ENCODE assay signal across 8 cellular contexts in the genomic region with DNA sequence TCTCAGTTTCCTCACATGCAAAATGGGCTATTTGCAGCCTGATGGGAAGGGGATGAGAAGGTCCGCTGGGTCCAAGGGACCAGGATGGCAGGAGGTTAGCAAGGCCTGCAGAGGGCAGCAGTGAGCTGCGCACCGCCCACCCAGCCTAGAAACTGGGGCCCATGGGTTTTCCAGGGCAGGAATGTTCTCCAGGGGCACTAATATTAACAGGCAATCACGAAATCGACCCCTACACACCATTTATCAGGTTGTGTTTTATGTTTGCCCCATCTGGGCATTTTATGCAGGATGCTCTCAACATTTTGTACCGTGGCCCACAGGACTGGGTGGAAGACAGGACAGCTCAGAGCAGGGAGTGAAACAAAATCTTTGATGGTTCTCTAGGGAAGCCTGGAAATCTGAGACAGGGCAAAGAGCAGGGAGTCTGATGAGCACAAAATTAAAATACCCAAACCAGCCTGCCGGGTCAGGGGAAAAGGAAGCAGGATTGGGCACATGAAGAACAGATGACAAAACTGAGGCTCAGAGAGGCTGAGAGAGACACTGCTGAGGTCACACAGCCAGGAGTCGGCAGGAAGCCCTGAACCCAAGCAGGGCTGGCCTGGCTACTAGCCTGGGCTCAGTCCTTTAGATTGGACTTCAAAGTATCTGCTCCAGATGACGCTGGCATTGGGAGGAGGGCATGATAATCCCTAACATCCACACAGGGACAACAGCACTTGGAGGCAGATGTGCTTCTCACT. TPM values are rescaled to one million over a fixed set of nuclear protein-coding genes. Genes with fewer than 3 reads are reported as not detected.
A peak's percentile ranks its signal among the peaks of the same experiment; 100 is the strongest.
DNase-seq lines count a peak whose midpoint lies in the region; TF ChIP-seq lines count a peak whose summit lies in the region.

No MANE protein-coding gene starts in this region.

- H3K36me3 Mint-ChIP-seq in CD14-positive monocyte: peaks cover 9 to 13% of the 10 kb centered on the region in 2 donors

- H3K36me3 ChIP-seq in neutrophil (no peaks in the 10 kb centered on the region), tibial artery (no peaks in the 10 kb centered on the region)

- H3K27me3 ChIP-seq in neutrophil (no peaks in the 10 kb centered on the region), tibial artery (no peaks in the 10 kb centered on the region)

- DNase-seq in CD14-positive monocyte (ENCODE audit: low spot score) (no peak), HFF-Myc (ENCODE audit: extremely low read depth, low read depth) (peak; percentile 33), RKO (ENCODE audit: low spot score) (peak; percentile 61), fibroblast of pulmonary artery (ENCODE audit: low read depth) (peak; percentile 70), tibial artery (peak in 1 of 2 donors; percentile 81), OCI-M2 (lab: John Stamatoyannopoulos, UW; ENCODE audit: unreplicated experiment) (no peak)
- DNase-seq in activated effector memory CD4-positive, alpha-beta T cell treated with Interleukin-2 at 50 U/mL for 16 hours: peak; percentile 41

- peaks cover 45% of the 10 kb centered on the region for H3K4me1 Mint-ChIP-seq in CD14-positive monocyte

- TF ChIP-seq CTCF in CD14-positive monocyte (IDR thresholded peaks at IDR 0.05) (peak; percentile 98), HFF-Myc (IDR thresholded peaks at IDR 0.05; ENCODE audit: low read depth, low read length, missing control alignments) (peak; percentile 99), fibroblast of pulmonary artery (IDR thresholded peaks at IDR 0.05; ENCODE audit: low read length, missing control alignments) (peak; percentile 99), neutrophil (IDR thresholded peaks at IDR 0.05) (peak; percentile 87), tibial artery (IDR thresholded peaks at IDR 0.05) (peak; percentile 98)

- H3K4me1 ChIP-seq in neutrophil (ENCODE audit: control insufficient read depth in 1 of 2, insufficient read depth in 1 of 2, low read depth in 1 of 2, low read length in 1 of 2): peaks cover 44 to 58% of the 10 kb centered on the region in 2 experiments
- peaks cover 0 to 50% (median 38%) of the 10 kb centered on the region in 4 donors for H3K4me1 ChIP-seq in tibial artery

- H3K4me3 ChIP-seq in HFF-Myc (replicated peaks; ENCODE audit: low read depth, low read length) (no peak overlapping the region), fibroblast of pulmonary artery (replicated peaks; ENCODE audit: low read depth, low read length) (no peak overlapping the region), neutrophil (ENCODE audit: low read depth in 1 of 2, low read length in 1 of 2) (no peak overlapping the region), tibial artery (no peak overlapping the region)

- H3K27me3 Mint-ChIP-seq in CD14-positive monocyte (ENCODE audit: low read depth in 3 of 3): peaks cover 0 to 16% (median 8%) of the 10 kb centered on the region in 3 donors

- intact Hi-C loops in CD14-positive monocyte (cut with micrococcal nuclease): loop anchor here (1.0 to 10.0 kb wide), 3 partner anchors 64 to 206 kb away; no protein-coding TSS in a partner anchor
- intact Hi-C loops in tibial artery (cut with DNase I; ENCODE audit: low total_unique reads): loop anchor here (5.0 kb wide), 1 partner anchor 209 kb away; no protein-coding TSS in a partner anchor

- H3K4me3 Mint-ChIP-seq in CD14-positive monocyte: peak overlapping the region; percentile 16 to 28

- H3K27ac ChIP-seq in neutrophil (peak overlapping the region; percentile 78), tibial artery (peak overlapping the region; percentile 94 to 96)

- H3K9me3 ChIP-seq in neutrophil (no peaks in the 10 kb centered on the region), tibial artery (no peaks in the 10 kb centered on the region)

- peaks cover 10 to 23% (median 16%) of the 10 kb centered on the region in 7 donors for H3K9me3 Mint-ChIP-seq in CD14-positive monocyte

- H3K27ac Mint-ChIP-seq in CD14-positive monocyte: peak overlapping the region in 3 of 7 donors; percentile 4 to 45 (median 35)

RNA-seq across cellular contexts. Expression of gene BCR, which starts 1.6 kb away (rescaled TPM):
- polyA plus RNA-seq in CD14-positive monocyte: under 1 TPM; 0.97 TPM

RNA-seq across cellular contexts. Expression of gene RAB36, which starts 33.4 kb away (rescaled TPM):
- under 1 TPM; 0.37 to 0.78 TPM for polyA plus RNA-seq in CD14-positive monocyte

RNA-seq across cellular contexts. Expression of gene RSPH14, which starts 36.9 kb away (rescaled TPM):
- polyA plus RNA-seq in CD14-positive monocyte: not detected

Comparison
In these comparisons a context has a peak if more than half of its experiments do, and no peak if none do; other contexts are left out.
1. DNase-seq: peak in HFF-Myc (single experiment), RKO (single experiment), activated effector memory CD4-positive, alpha-beta T cell treated with Interleukin-2 at 50 U/mL for 16 hours (single experiment) and fibroblast of pulmonary artery (single experiment); none in CD14-positive monocyte (single experiment) and OCI-M2 (single experiment).
2. Peak in every context shown above with its lines, with median percentiles within 50 percentile points of each other: CTCF ChIP-seq.